Comparison of ENCODE assay signal across 8 cellular contexts in the genomic region with DNA sequence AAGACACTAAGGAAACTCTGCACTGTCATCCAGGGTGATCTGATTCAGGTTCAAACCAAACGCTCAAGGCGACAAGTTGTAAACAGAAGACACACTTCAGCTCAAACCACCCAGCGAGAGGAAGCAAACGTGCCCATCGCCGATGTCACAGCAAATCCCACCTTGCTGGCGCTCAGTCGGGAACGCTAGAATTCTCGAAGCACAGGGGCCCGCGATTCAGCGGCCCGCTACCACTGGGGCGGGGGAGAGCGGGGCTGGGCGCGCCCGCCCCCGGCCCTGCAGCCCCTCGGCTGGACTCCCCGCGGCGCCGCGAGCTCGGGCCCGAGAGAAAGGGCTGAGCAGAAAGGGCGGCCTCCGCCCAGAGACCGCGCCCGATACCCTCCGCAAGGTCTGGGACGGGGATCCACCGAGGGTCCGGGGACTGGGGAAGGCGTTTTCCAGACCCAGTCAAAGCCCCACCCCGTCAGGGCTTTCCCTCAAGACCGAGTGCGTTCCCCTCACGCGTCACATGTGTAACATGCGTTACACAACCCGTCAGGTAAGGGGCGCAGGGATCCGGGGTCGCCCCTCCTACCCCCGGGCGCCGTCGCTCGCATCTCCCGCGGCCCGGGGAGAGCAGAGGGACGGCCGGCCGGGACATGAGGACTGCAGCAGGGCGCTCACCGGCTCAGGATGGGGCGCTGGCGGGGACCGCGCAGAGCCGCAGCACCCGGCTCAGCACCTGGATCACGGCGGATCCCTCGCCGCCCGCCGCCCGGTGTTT. TPM values are rescaled to one million over a fixed set of nuclear protein-coding genes. Genes with fewer than 3 reads are reported as not detected.
A peak's percentile ranks its signal among the peaks of the same experiment; 100 is the strongest.
DNase-seq lines count a peak whose midpoint lies in the region; ATAC-seq and TF ChIP-seq lines count a peak whose summit lies in the region.

No MANE protein-coding gene starts in this region.

- H3K9me3 Mint-ChIP-seq in HFFc6 (no peaks in the 10 kb centered on the region), endothelial cell (ENCODE audit: unreplicated experiment) (no peaks in the 10 kb centered on the region)
- H3K9me3 Mint-ChIP-seq in activated CD8-positive, alpha-beta T cell treated with anti-CD3 and anti-CD28 coated beads, Interleukin-2, amount 10 ng/mL, durations not matched to agents 7 days and 5 days (ENCODE audit: insufficient read depth), result no peaks in the 10 kb centered on the region
- H3K9me3 Mint-ChIP-seq in stimulated activated naive B cell treated with anti-CD40 and anti-IgM and Interleukin-4, amounts not matched to agents 10 μg/mL and 1 μg/mL and 100 μg/mL, for 72 hours, result no peaks in the 10 kb centered on the region

- no peaks in the 10 kb centered on the region for H3K27me3 ChIP-seq in muscle layer of colon (ENCODE audit: control insufficient read depth in 1 of 2, insufficient read depth in 2 of 2, low read length in 2 of 2)

- CTCF ChIA-PET in activated CD8-positive, alpha-beta T cell treated with anti-CD3 and anti-CD28 coated beads, Interleukin-2, amount 10 ng/mL, durations not matched to agents 7 days and 5 days (lab: Charles Lee), result interaction anchor here (1.0 to 3.5 kb wide), 4 partner anchors 19 to 132 kb away, joined by 3 to 20 read pairs (median 4); no protein-coding TSS in a partner anchor

- TF ChIP-seq CTCF in HFFc6 (IDR thresholded peaks at IDR 0.05) (no peak), endothelial cell (IDR thresholded peaks at IDR 0.05; ENCODE audit: unreplicated experiment) (no peak)

- peaks cover 4% of the 10 kb centered on the region; the same call in 1 of the 2 replicates for H3K27me3 Mint-ChIP-seq in HFFc6 (ENCODE audit: insufficient read depth)
- H3K27me3 Mint-ChIP-seq in activated CD8-positive, alpha-beta T cell treated with anti-CD3 and anti-CD28 coated beads, Interleukin-2, amount 10 ng/mL, durations not matched to agents 7 days and 5 days (ENCODE audit: low read depth), result peaks cover 9% of the 10 kb centered on the region
- H3K27me3 Mint-ChIP-seq in endothelial cell (ENCODE audit: unreplicated experiment), result peaks cover 2% of the 10 kb centered on the region
- H3K27me3 Mint-ChIP-seq in stimulated activated naive B cell treated with anti-CD40 and anti-IgM and Interleukin-4, amounts not matched to agents 10 μg/mL and 1 μg/mL and 100 μg/mL, for 72 hours, result peaks cover 0 to 5% of the 10 kb centered on the region in 2 donors

- H3K36me3 Mint-ChIP-seq in HFFc6 (ENCODE audit: low read depth), result no peaks in the 10 kb centered on the region
- no peaks in the 10 kb centered on the region for H3K36me3 Mint-ChIP-seq in activated CD8-positive, alpha-beta T cell treated with anti-CD3 and anti-CD28 coated beads, Interleukin-2, amount 10 ng/mL, durations not matched to agents 7 days and 5 days (ENCODE audit: low read depth)
- H3K36me3 Mint-ChIP-seq in endothelial cell (ENCODE audit: low read depth, unreplicated experiment), result peaks cover 5% of the 10 kb centered on the region
- H3K36me3 Mint-ChIP-seq in stimulated activated naive B cell treated with anti-CD40 and anti-IgM and Interleukin-4, amounts not matched to agents 10 μg/mL and 1 μg/mL and 100 μg/mL, for 72 hours, result no peaks in the 10 kb centered on the region

- peak overlapping the region; percentile 46 for H3K9ac ChIP-seq in muscle layer of colon (ENCODE audit: low read length)

- no peak for DNase-seq in HFFc6
- peak; percentile 50 for DNase-seq in NCI-H1105 (lab: John Stamatoyannopoulos, UW)
- DNase-seq in activated CD8-positive, alpha-beta T cell treated with anti-CD3 and anti-CD28 coated beads, Interleukin-2, amount 10 ng/mL, durations not matched to agents 7 days and 5 days, result peak; percentile 61
- DNase-seq in endothelial cell (ENCODE audit: low spot score), result peak; percentile 47
- DNase-seq in stimulated activated naive B cell treated with anti-CD40 and anti-IgM and Interleukin-4, amounts not matched to agents 10 μg/mL and 1 μg/mL and 100 μg/mL, for 72 hours, result peak; percentile 53
- no peak for DNase-seq in AML-193 (lab: John Stamatoyannopoulos, UW)

- H3K36me3 ChIP-seq in muscle layer of colon (ENCODE audit: insufficient read depth, low read length), result no peaks in the 10 kb centered on the region

- H3K27ac Mint-ChIP-seq in HFFc6, result peak overlapping the region; percentile 67
- H3K27ac Mint-ChIP-seq in activated CD8-positive, alpha-beta T cell treated with anti-CD3 and anti-CD28 coated beads, Interleukin-2, amount 10 ng/mL, durations not matched to agents 7 days and 5 days, result peak overlapping the region; percentile 95
- H3K27ac Mint-ChIP-seq in endothelial cell (ENCODE audit: unreplicated experiment), result peak overlapping the region; percentile 96
- peak overlapping the region; percentile 93 for H3K27ac Mint-ChIP-seq in stimulated activated naive B cell treated with anti-CD40 and anti-IgM and Interleukin-4, amounts not matched to agents 10 μg/mL and 1 μg/mL and 100 μg/mL, for 72 hours

- peak; percentile 55 for ATAC-seq in GM18498 (IDR thresholded peaks at IDR 0.05; ENCODE audit: unreplicated experiment)
- ATAC-seq in activated CD8-positive, alpha-beta T cell treated with anti-CD3 and anti-CD28 coated beads, Interleukin-2, amount 10 ng/mL, durations not matched to agents 7 days and 5 days, result peak; percentile 59
- peak; percentile 53 to 59 for ATAC-seq in stimulated activated naive B cell treated with anti-CD40 and anti-IgM and Interleukin-4, amounts not matched to agents 10 μg/mL and 1 μg/mL and 100 μg/mL, for 72 hours (replicated peaks)

- peak overlapping the region; percentile 89 for H3K4me3 Mint-ChIP-seq in HFFc6
- H3K4me3 Mint-ChIP-seq in activated CD8-positive, alpha-beta T cell treated with anti-CD3 and anti-CD28 coated beads, Interleukin-2, amount 10 ng/mL, durations not matched to agents 7 days and 5 days, result peak overlapping the region; percentile 91
- peak overlapping the region; percentile 99 for H3K4me3 Mint-ChIP-seq in endothelial cell (ENCODE audit: unreplicated experiment)
- H3K4me3 Mint-ChIP-seq in stimulated activated naive B cell treated with anti-CD40 and anti-IgM and Interleukin-4, amounts not matched to agents 10 μg/mL and 1 μg/mL and 100 μg/mL, for 72 hours, result peak overlapping the region; percentile 90

- peaks cover 8% of the 10 kb centered on the region for H3K4me1 ChIP-seq in muscle layer of colon (ENCODE audit: insufficient read depth, low read length)

- no peaks in the 10 kb centered on the region for H3K9me3 ChIP-seq in muscle layer of colon (ENCODE audit: low read length)

- POLR2A ChIA-PET in activated CD8-positive, alpha-beta T cell treated with anti-CD3 and anti-CD28 coated beads, Interleukin-2, amount 10 ng/mL, durations not matched to agents 7 days and 5 days (lab: Charles Lee), result interaction anchor here (0.8 to 1.7 kb wide), 3 partner anchors 11 to 18 kb away, joined by 3 to 6 read pairs (median 3); no protein-coding TSS in a partner anchor

- H3K4me1 Mint-ChIP-seq in HFFc6 (ENCODE audit: low read depth) (peaks cover 24% of the 10 kb centered on the region), endothelial cell (ENCODE audit: unreplicated experiment) (peaks cover 7% of the 10 kb centered on the region)
- peaks cover 45% of the 10 kb centered on the region for H3K4me1 Mint-ChIP-seq in activated CD8-positive, alpha-beta T cell treated with anti-CD3 and anti-CD28 coated beads, Interleukin-2, amount 10 ng/mL, durations not matched to agents 7 days and 5 days (ENCODE audit: low read depth)
- peaks cover 6 to 10% of the 10 kb centered on the region in 2 donors for H3K4me1 Mint-ChIP-seq in stimulated activated naive B cell treated with anti-CD40 and anti-IgM and Interleukin-4, amounts not matched to agents 10 μg/mL and 1 μg/mL and 100 μg/mL, for 72 hours

- H3K27ac ChIP-seq in muscle layer of colon (ENCODE audit: low read depth, low read length), result peak overlapping the region; percentile 12

- peak overlapping the region; percentile 61 to 99 for H3K4me3 ChIP-seq in muscle layer of colon (ENCODE audit: low read depth in 1 of 2, low read length in 2 of 2)

RNA-seq across cellular contexts. Expression of a gene that starts 0.5 kb away (rescaled TPM):
- 10 to 100 TPM in 2 of 6 experiments, 1 to 10 TPM in 4; 8.2 to 11.0 (median 9.5) TPM for total RNA-seq in HFFc6 (2021; fragmentation: NEBNext Ultra II Directional; extraction: Animal tissue kit (Norgen Biotek cat#: 25700))
- 10 to 100 TPM; 32.6 to 35.7 TPM for total RNA-seq in activated CD8-positive, alpha-beta T cell treated with anti-CD3 and anti-CD28 coated beads, Interleukin-2, amount 10 ng/mL, durations not matched to agents 7 days and 5 days
- total RNA-seq in endothelial cell (ENCODE audit: unreplicated experiment), result 48.9 TPM

Comparison
In these comparisons a context has a peak if more than half of its experiments do, and no peak if none do; other contexts are left out.
1. DNase-seq: peak in NCI-H1105 (single experiment), activated CD8-positive, alpha-beta T cell treated with anti-CD3 and anti-CD28 coated beads, Interleukin-2, amount 10 ng/mL, durations not matched to agents 7 days and 5 days (single experiment), endothelial cell (single experiment) and stimulated activated naive B cell treated with anti-CD40 and anti-IgM and Interleukin-4, amounts not matched to agents 10 μg/mL and 1 μg/mL and 100 μg/mL, for 72 hours (single experiment); none in HFFc6 (single experiment) and AML-193 (0 of 2).
2. Peak in every context shown above with its lines, with median percentiles within 50 percentile points of each other: ATAC-seq, H3K27ac Mint-ChIP-seq and H3K4me3 Mint-ChIP-seq.